ENCODE assay signal across 2 cellular contexts in genomic region chr20:4261333-4262284, GRCh38.
TF ChIP-seq lines count a peak whose summit lies in the region.

No MANE protein-coding gene starts in this region.

TF ChIP-seq in A549, 52 proteins besides CTCF, POLR2A, EP300 and RAD21:
- TF ChIP-seq RCOR1 (IDR thresholded peaks at IDR 0.05; ENCODE audit: low read depth, low read length) = no peak
- TF ChIP-seq MAFK (IDR thresholded peaks at IDR 0.05; ENCODE audit: partially characterized antibody) = peak; percentile 58
- TF ChIP-seq GATA3 (IDR thresholded peaks at IDR 0.05; ENCODE audit: borderline replicate concordance) = no peak
- no peak for TF ChIP-seq CHD2 (IDR thresholded peaks at IDR 0.05; ENCODE audit: low read length, partially characterized antibody)

TF ChIP-seq in GM23338, 12 proteins besides CTCF, POLR2A, EP300 and RAD21:
- TF ChIP-seq NANOG (IDR thresholded peaks at IDR 0.05; ENCODE audit: borderline replicate concordance) = 0 out of 2 replicates have a peak, but pooled peaks have one; percentile 28
- TF ChIP-seq CREB1 (CRISPR knock-in tag; IDR thresholded peaks at IDR 0.05; ENCODE audit: low read depth) = no peak
- TF ChIP-seq EZH2 (IDR thresholded peaks at IDR 0.05; ENCODE audit: low read depth, unreplicated experiment) = no peak
